ENCODE assay signal across 28 cellular contexts in the genomic region with DNA sequence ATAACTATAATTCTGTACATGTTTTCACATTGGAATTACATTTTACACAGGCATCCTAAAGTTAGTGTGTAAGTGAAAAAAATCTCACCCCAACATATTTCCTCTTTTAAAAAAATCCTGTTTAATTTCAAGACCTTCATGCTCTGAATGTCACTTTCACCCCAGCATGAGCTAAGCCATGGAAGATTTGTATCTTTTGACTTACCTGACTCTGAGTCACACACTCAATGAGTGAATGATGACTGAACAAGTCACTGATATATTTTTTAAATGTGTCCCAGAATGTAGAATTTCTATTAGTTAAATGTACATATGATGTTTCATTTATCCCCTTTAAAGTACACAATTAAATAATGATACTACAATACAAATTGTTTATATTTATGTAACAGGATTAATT.
"Had no signal": no experiment of that assay in that cellular context is flagged by ENCODE, and none has a peak within 500 bp of the region (broad histone marks: within the 10 kb centered on the region; RNA-seq: fewer than 3 reads in every experiment).

No MANE protein-coding gene starts in this region.

- H3K9me3 Mint-ChIP-seq: neural progenitor cell had no signal

- H3K79me2 ChIP-seq: parathyroid adenoma had no signal

- H3K27ac Mint-ChIP-seq: natural killer cell; neural progenitor cell; progenitor cell of endocrine pancreas; stimulated activated effector memory CD8-positive, alpha-beta T cell treated with anti-CD3 and anti-CD28 coated beads, Interleukin-12 subunit alpha, Interleukin-12 subunit beta, amount 100 ng/mL, for 72 hours; stimulated activated naive B cell treated with anti-CD40 and anti-IgM and Interleukin-4, amounts not matched to agents 10 μg/mL and 1 μg/mL and 100 μg/mL, for 72 hours; stimulated activated naive CD8-positive, alpha-beta T cell treated with anti-CD3 and anti-CD28 coated beads, Interleukin-15, Interleukin-2, amounts not matched to agents 100 ng/mL and 50 ng/mL, for 24 hours; type B pancreatic cell had no signal

- H3K4me2 ChIP-seq: neural progenitor cell had no signal

- H2AFZ ChIP-seq: neural progenitor cell, parathyroid adenoma had no signal

- H3K27ac ChIP-seq: neural progenitor cell, ovary, parathyroid adenoma, psoas muscle, right lobe of liver, sigmoid colon, stomach, thoracic aorta, thyroid gland, transverse colon, upper lobe of right lung, uterus had no signal

- H3K36me3 ChIP-seq: neural progenitor cell, ovary, right lobe of liver, sigmoid colon, stomach, thoracic aorta, thyroid gland, transverse colon, upper lobe of right lung, uterus had no signal

- H3K36me3 Mint-ChIP-seq: natural killer cell; neural progenitor cell; stimulated activated effector memory CD8-positive, alpha-beta T cell treated with anti-CD3 and anti-CD28 coated beads, Interleukin-12 subunit alpha, Interleukin-12 subunit beta, amount 100 ng/mL, for 72 hours; stimulated activated naive B cell treated with anti-CD40 and anti-IgM and Interleukin-4, amounts not matched to agents 10 μg/mL and 1 μg/mL and 100 μg/mL, for 72 hours had no signal

- ATAC-seq: natural killer cell; psoas muscle; right cardiac atrium; right lobe of liver; stimulated activated effector memory CD8-positive, alpha-beta T cell treated with anti-CD3 and anti-CD28 coated beads, Interleukin-12 subunit alpha, Interleukin-12 subunit beta, amount 100 ng/mL, for 72 hours; stimulated activated naive B cell treated with anti-CD40 and anti-IgM and Interleukin-4, amounts not matched to agents 10 μg/mL and 1 μg/mL and 100 μg/mL, for 72 hours; upper lobe of right lung had no signal

- H3K9me3 ChIP-seq: ovary, psoas muscle, right lobe of liver, sigmoid colon, stomach, thoracic aorta, thyroid gland, transverse colon, upper lobe of right lung, uterus had no signal

- H3K4me3 Mint-ChIP-seq: natural killer cell; nephron; neural progenitor cell; stimulated activated effector memory CD8-positive, alpha-beta T cell treated with anti-CD3 and anti-CD28 coated beads, Interleukin-12 subunit alpha, Interleukin-12 subunit beta, amount 100 ng/mL, for 72 hours; stimulated activated naive B cell treated with anti-CD40 and anti-IgM and Interleukin-4, amounts not matched to agents 10 μg/mL and 1 μg/mL and 100 μg/mL, for 72 hours; stimulated activated naive CD8-positive, alpha-beta T cell treated with anti-CD3 and anti-CD28 coated beads, Interleukin-15, Interleukin-2, amounts not matched to agents 100 ng/mL and 50 ng/mL, for 24 hours; type B pancreatic cell had no signal

- H3K4me3 ChIP-seq: neural progenitor cell, ovary, psoas muscle, right lobe of liver, sigmoid colon, stomach, thoracic aorta, thyroid gland, transverse colon, upper lobe of right lung, uterus had no signal

- FAIRE-seq: small intestine had no signal

- H3K9ac ChIP-seq: neural progenitor cell, parathyroid adenoma had no signal

- H3K27me3 Mint-ChIP-seq: progenitor cell of endocrine pancreas; stimulated activated naive B cell treated with anti-CD40 and anti-IgM and Interleukin-4, amounts not matched to agents 10 μg/mL and 1 μg/mL and 100 μg/mL, for 72 hours; stimulated activated naive CD8-positive, alpha-beta T cell treated with anti-CD3 and anti-CD28 coated beads, Interleukin-15, Interleukin-2, amounts not matched to agents 100 ng/mL and 50 ng/mL, for 24 hours; type B pancreatic cell had no signal

- DNase-seq: natural killer cell; occipital lobe; ovary; posterior cingulate gyrus; psoas muscle; right cardiac atrium; right lobe of liver; sigmoid colon; small intestine; stimulated activated CD4-positive, alpha-beta T cell treated with anti-CD3 and anti-CD28 coated beads, Interleukin-15, amount 100 ng/mL, for 24 hours; stimulated activated CD4-positive, alpha-beta T cell treated with anti-CD3 and anti-CD28 coated beads, Interleukin-2, amount 100 ng/mL, for 24 hours; stimulated activated CD4-positive, alpha-beta T cell treated with anti-CD3 and anti-CD28 coated beads, Interleukin-2, amount 100 ng/mL, for 48 hours; stimulated activated CD4-positive, alpha-beta T cell treated with anti-CD3 and anti-CD28 coated beads, Interleukin-4, amount 100 ng/mL, for 24 hours; stimulated activated naive B cell treated with anti-CD40 and anti-IgM and Interleukin-4, amounts not matched to agents 10 μg/mL and 1 μg/mL and 100 μg/mL, for 72 hours; stimulated activated naive CD4-positive, alpha-beta T cell treated with Interleukin-2 at 50 U/mL for 16 hours; stomach; thyroid gland; transverse colon; upper lobe of right lung; uterus had no signal

- H3K27me3 ChIP-seq: neural progenitor cell, ovary, right lobe of liver, sigmoid colon, stomach, thyroid gland, transverse colon, upper lobe of right lung, uterus had no signal

- H3K4me1 ChIP-seq: psoas muscle, right lobe of liver, thyroid gland, transverse colon, upper lobe of right lung, uterus had no signal

- H3K4me1 Mint-ChIP-seq: natural killer cell; neural progenitor cell; stimulated activated effector memory CD8-positive, alpha-beta T cell treated with anti-CD3 and anti-CD28 coated beads, Interleukin-12 subunit alpha, Interleukin-12 subunit beta, amount 100 ng/mL, for 72 hours; stimulated activated naive B cell treated with anti-CD40 and anti-IgM and Interleukin-4, amounts not matched to agents 10 μg/mL and 1 μg/mL and 100 μg/mL, for 72 hours had no signal
